26 cellular contexts compared by ENCODE assay signal in the genomic region with DNA sequence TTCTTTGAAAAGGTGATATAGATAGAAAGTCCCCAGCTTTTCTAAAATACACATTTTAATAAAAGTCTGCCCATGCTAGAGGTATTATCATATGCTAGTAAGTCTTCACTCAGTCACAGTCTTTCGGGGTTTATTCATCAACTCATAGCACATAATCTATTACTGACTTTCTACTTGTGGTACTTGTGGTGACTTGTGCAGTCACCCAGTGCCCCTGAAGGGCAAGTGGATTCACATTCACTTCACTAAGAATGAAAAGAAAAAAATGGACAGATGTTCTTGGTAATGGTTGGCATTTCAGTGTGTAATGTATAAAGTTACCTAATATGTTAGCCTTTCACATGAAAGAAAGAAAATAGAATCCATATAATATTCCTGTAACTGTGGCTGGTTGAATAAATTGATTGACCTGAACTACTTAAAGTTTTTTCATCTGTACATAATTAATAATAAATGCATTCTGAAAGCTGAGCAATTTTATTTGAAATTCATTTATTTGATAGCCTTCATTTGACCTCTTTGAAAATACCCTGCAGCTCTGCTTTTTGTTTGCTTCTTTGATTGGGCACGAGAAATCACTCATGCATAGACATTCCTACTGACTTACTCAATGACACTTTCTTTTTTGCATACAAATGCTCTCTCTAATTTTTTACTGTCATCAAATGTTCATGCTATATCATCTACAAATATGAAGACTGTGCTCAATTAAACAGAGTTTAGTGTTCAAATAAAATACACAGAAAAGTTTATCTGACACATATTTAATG. TPM values are rescaled to one million over a fixed set of nuclear protein-coding genes. Genes with fewer than 3 reads are reported as not detected.
DNase-seq lines count a peak whose midpoint lies in the region; ATAC-seq, FAIRE-seq and TF ChIP-seq lines count a peak whose summit lies in the region.
"Had no signal": no experiment of that assay in that cellular context is flagged by ENCODE, and none has a peak within 500 bp of the region (broad histone marks: within the 10 kb centered on the region; RNA-seq: fewer than 3 reads in every experiment).

No MANE protein-coding gene starts in this region.

- POLR2A ChIA-PET in activated CD8-positive, alpha-beta T cell treated with anti-CD3 and anti-CD28 coated beads, Interleukin-2, amount 10 ng/mL, durations not matched to agents 7 days and 5 days (lab: Charles Lee) = no interaction called here

- no peak overlapping the region for H3K27ac Mint-ChIP-seq in astrocyte (ENCODE audit: unreplicated experiment)
- no peak overlapping the region for H3K27ac Mint-ChIP-seq in activated CD8-positive, alpha-beta T cell treated with anti-CD3 and anti-CD28 coated beads, Interleukin-2, amount 10 ng/mL, durations not matched to agents 7 days and 5 days
- H3K27ac Mint-ChIP-seq: natural killer cell, T-helper 17 cell, type B pancreatic cell had no signal

- no peaks in the 10 kb centered on the region for H3K4me1 ChIP-seq in astrocyte (ENCODE audit: insufficient read depth, low read length)
- H3K4me1 ChIP-seq: ascending aorta, psoas muscle had no signal

- DNase-seq in NCI-H2171 treated with DMSO at 0.1 percent for 48 hours (lab: John Stamatoyannopoulos, UW) (peak; percentile 2), NCI-H2171 (lab: John Stamatoyannopoulos, UW) (no peak), astrocyte (ENCODE audit: low read depth) (peak; percentile 16)
- no peak for DNase-seq in activated CD8-positive, alpha-beta T cell treated with anti-CD3 and anti-CD28 coated beads, Interleukin-2, amount 10 ng/mL, durations not matched to agents 7 days and 5 days
- DNase-seq: activated CD4-positive, CD25-positive, alpha-beta regulatory T cell; foreskin fibroblast; GOT3; KG1; natural killer cell; NCI-H1105 treated with DMSO at 0.1 percent for 48 hours; NCI-H2227 treated with DMSO at 0.1 percent for 48 hours; NK-92 treated with Interleukin-12 subunit alpha and Interleukin-12 subunit beta, amount 100 ng/mL, for 24 hours; psoas muscle; Right ventricle myocardium superior; stimulated activated naive CD4-positive, alpha-beta T cell treated with Interleukin-2 at 50 U/mL for 16 hours; T-helper 17 cell had no signal

- peaks cover 4% of the 10 kb centered on the region for H3K27me3 Mint-ChIP-seq in astrocyte (ENCODE audit: low read depth, unreplicated experiment)
- H3K27me3 Mint-ChIP-seq in activated CD8-positive, alpha-beta T cell treated with anti-CD3 and anti-CD28 coated beads, Interleukin-2, amount 10 ng/mL, durations not matched to agents 7 days and 5 days (ENCODE audit: low read depth) = peaks cover 18% of the 10 kb centered on the region

- H3K79me2 ChIP-seq in astrocyte (ENCODE audit: insufficient read depth, low read length) = no peaks in the 10 kb centered on the region

- ATAC-seq in HG03378 (IDR thresholded peaks at IDR 0.05; ENCODE audit: unreplicated experiment) (peak; percentile 90), GM18873 (IDR thresholded peaks at IDR 0.05; ENCODE audit: low FRiP score, unreplicated experiment) (no peak), GM18517 (IDR thresholded peaks at IDR 0.05; ENCODE audit: unreplicated experiment) (no peak), GM21717 (IDR thresholded peaks at IDR 0.05; ENCODE audit: unreplicated experiment) (no peak)
- no peak for ATAC-seq in activated CD8-positive, alpha-beta T cell treated with anti-CD3 and anti-CD28 coated beads, Interleukin-2, amount 10 ng/mL, durations not matched to agents 7 days and 5 days
- ATAC-seq: natural killer cell, psoas muscle, T-helper 17 cell had no signal

- no peak overlapping the region for H3K4me2 ChIP-seq in astrocyte (ENCODE audit: low read length)

- H3K4me1 Mint-ChIP-seq in astrocyte (ENCODE audit: low read depth, unreplicated experiment) = no peaks in the 10 kb centered on the region
- no peaks in the 10 kb centered on the region for H3K4me1 Mint-ChIP-seq in activated CD8-positive, alpha-beta T cell treated with anti-CD3 and anti-CD28 coated beads, Interleukin-2, amount 10 ng/mL, durations not matched to agents 7 days and 5 days (ENCODE audit: low read depth)
- H3K4me1 Mint-ChIP-seq: natural killer cell, T-helper 17 cell had no signal

- FAIRE-seq in astrocyte (lab: Jason Lieb, UNC) = no peak
- FAIRE-seq: colon, GM18507 had no signal

- H4K20me1 ChIP-seq in astrocyte (ENCODE audit: insufficient read depth, low read length) = no peaks in the 10 kb centered on the region

- no peaks in the 10 kb centered on the region for H3K27me3 ChIP-seq in astrocyte (ENCODE audit: insufficient read depth, low read length)
- H3K27me3 ChIP-seq: ascending aorta had no signal

- H3K4me3 Mint-ChIP-seq in astrocyte (ENCODE audit: unreplicated experiment) = no peak overlapping the region
- no peak overlapping the region for H3K4me3 Mint-ChIP-seq in activated CD8-positive, alpha-beta T cell treated with anti-CD3 and anti-CD28 coated beads, Interleukin-2, amount 10 ng/mL, durations not matched to agents 7 days and 5 days
- H3K4me3 Mint-ChIP-seq: natural killer cell, T-helper 17 cell, type B pancreatic cell had no signal

- no peaks in the 10 kb centered on the region for H3K36me3 Mint-ChIP-seq in astrocyte (ENCODE audit: low read depth, unreplicated experiment)
- H3K36me3 Mint-ChIP-seq in activated CD8-positive, alpha-beta T cell treated with anti-CD3 and anti-CD28 coated beads, Interleukin-2, amount 10 ng/mL, durations not matched to agents 7 days and 5 days (ENCODE audit: low read depth) = no peaks in the 10 kb centered on the region
- H3K36me3 Mint-ChIP-seq: natural killer cell, type B pancreatic cell had no signal

- no peak overlapping the region for H3K4me3 ChIP-seq in astrocyte (ENCODE audit: insufficient read depth, low read depth, low read length)
- H3K4me3 ChIP-seq: ascending aorta, psoas muscle had no signal

- H3K9me3 ChIP-seq in astrocyte (ENCODE audit: insufficient read depth, low read depth, low read length) = no peaks in the 10 kb centered on the region
- H3K9me3 ChIP-seq: ascending aorta, psoas muscle had no signal

- H3K36me3 ChIP-seq in astrocyte (ENCODE audit: insufficient read depth, low read length) = no peaks in the 10 kb centered on the region
- H3K36me3 ChIP-seq: ascending aorta had no signal

- CTCF ChIA-PET in activated CD8-positive, alpha-beta T cell treated with anti-CD3 and anti-CD28 coated beads, Interleukin-2, amount 10 ng/mL, durations not matched to agents 7 days and 5 days (lab: Charles Lee) = no interaction called here

- peaks cover 4% of the 10 kb centered on the region for H3K9me3 Mint-ChIP-seq in astrocyte (ENCODE audit: unreplicated experiment)
- no peaks in the 10 kb centered on the region for H3K9me3 Mint-ChIP-seq in activated CD8-positive, alpha-beta T cell treated with anti-CD3 and anti-CD28 coated beads, Interleukin-2, amount 10 ng/mL, durations not matched to agents 7 days and 5 days (ENCODE audit: insufficient read depth)
- H3K9me3 Mint-ChIP-seq: natural killer cell, type B pancreatic cell had no signal

- no peak for TF ChIP-seq CTCF in astrocyte (IDR thresholded peaks at IDR 0.05; ENCODE audit: insufficient read depth, low read depth, low read length)

- no peak overlapping the region for H2AFZ ChIP-seq in astrocyte (ENCODE audit: low read depth, low read length)

- no peak overlapping the region for H3K27ac ChIP-seq in astrocyte (ENCODE audit: low read depth, low read length)
- H3K27ac ChIP-seq: 22Rv1, ascending aorta, C4-2B, psoas muscle had no signal

- no peak overlapping the region for H3K9ac ChIP-seq in astrocyte (ENCODE audit: low read length)

RNA-seq across cellular contexts. Expression of gene ZNF330, which starts 39.5 kb away (rescaled TPM):
- total RNA-seq in astrocyte = 28.2 and 32.1 TPM in 2 replicates
- total RNA-seq in activated CD8-positive, alpha-beta T cell treated with anti-CD3 and anti-CD28 coated beads, Interleukin-2, amount 10 ng/mL, durations not matched to agents 7 days and 5 days = 10 to 100 TPM; 37.1 to 42.7 TPM

RNA-seq across cellular contexts. Expression of gene RNF150, which starts 47.9 kb away (rescaled TPM):
- 4.1 and 5.2 TPM in 2 replicates for total RNA-seq in astrocyte
- total RNA-seq in activated CD8-positive, alpha-beta T cell treated with anti-CD3 and anti-CD28 coated beads, Interleukin-2, amount 10 ng/mL, durations not matched to agents 7 days and 5 days = not detected
- total RNA-seq: T-helper 17 cell had no signal

Comparison
In these comparisons a context has a peak if more than half of its experiments do, and no peak if none do; other contexts are left out.
1. DNase-seq: peak in NCI-H2171 treated with DMSO at 0.1 percent for 48 hours (single experiment) and astrocyte (single experiment); none in NCI-H2171 (single experiment) and activated CD8-positive, alpha-beta T cell treated with anti-CD3 and anti-CD28 coated beads, Interleukin-2, amount 10 ng/mL, durations not matched to agents 7 days and 5 days (single experiment).